Comparison of ENCODE assay signal across 25 cellular contexts in the genomic region with DNA sequence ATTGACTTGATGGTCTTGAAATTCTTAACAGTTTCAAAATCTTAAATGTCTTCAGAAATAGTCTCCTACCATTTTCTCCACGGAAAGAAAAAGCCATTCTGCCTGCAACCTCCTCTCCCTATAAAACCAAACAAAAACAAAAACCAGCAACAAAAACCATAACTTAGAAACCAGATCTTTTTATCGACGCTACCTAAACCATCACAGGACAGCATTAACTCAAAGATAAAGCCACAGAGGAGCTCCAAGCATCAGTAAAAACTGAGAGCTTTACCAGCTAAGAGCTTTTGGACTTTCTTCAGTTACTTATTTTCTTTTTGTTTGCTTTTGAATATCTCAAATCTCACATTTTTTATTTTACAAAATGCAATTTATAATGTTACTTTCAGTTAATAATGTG. TPM values are rescaled to one million over a fixed set of nuclear protein-coding genes. Genes with fewer than 3 reads are reported as not detected.
DNase-seq lines count a peak whose midpoint lies in the region; ATAC-seq and TF ChIP-seq lines count a peak whose summit lies in the region.
"Had no signal": no experiment of that assay in that cellular context is flagged by ENCODE, and none has a peak within 500 bp of the region (broad histone marks: within the 10 kb centered on the region; RNA-seq: fewer than 3 reads in every experiment).

No MANE protein-coding gene starts in this region.

- in situ Hi-C loops in ACHN (cut with HindIII; ENCODE audit: low pct_ligation_motif_present, low pct_unique_long_range_greater_than_20kb, low sequenced_read_pairs) = no loop called here

- no peak overlapping the region for H3K4me3 Mint-ChIP-seq in activated CD4-positive, alpha-beta T cell treated with anti-CD3 and anti-CD28 coated beads, Interleukin-2, amount 10 ng/mL, durations not matched to agents 24 days and 14 days
- no peak overlapping the region for H3K4me3 Mint-ChIP-seq in immature natural killer cell

- no peaks in the 10 kb centered on the region for H3K27me3 ChIP-seq in Loucy (ENCODE audit: insufficient read depth, low read length, poor library complexity, severe bottlenecking)
- no peaks in the 10 kb centered on the region for H3K27me3 ChIP-seq in spleen (replicated peaks in 1 of 7)
- H3K27me3 ChIP-seq: MG63 had no signal

- TF ChIP-seq CTCF in Loucy (conservative IDR thresholded peaks at IDR 0.05; ENCODE audit: low read length) = no peak
- TF ChIP-seq CTCF in spleen (IDR thresholded peaks at IDR 0.05 in 8 of 11, conservative IDR thresholded peaks at IDR 0.05 in 3 of 11) = no peak

- H3K27me3 Mint-ChIP-seq in activated CD4-positive, alpha-beta T cell treated with anti-CD3 and anti-CD28 coated beads, Interleukin-2, amount 10 ng/mL, durations not matched to agents 24 days and 14 days = peaks cover 2% of the 10 kb centered on the region
- peaks cover 0 to 8% (median 0%) of the 10 kb centered on the region in 3 donors for H3K27me3 Mint-ChIP-seq in immature natural killer cell (ENCODE audit: low read depth in 3 of 3)
- H3K27me3 Mint-ChIP-seq: IgD-negative memory B cell had no signal

- H3K9ac ChIP-seq in Loucy (ENCODE audit: low read depth, low read length, poor library complexity, severe bottlenecking) = peak overlapping the region; percentile 20

- H3K4me1 Mint-ChIP-seq in activated CD4-positive, alpha-beta T cell treated with anti-CD3 and anti-CD28 coated beads, Interleukin-2, amount 10 ng/mL, durations not matched to agents 24 days and 14 days = peaks cover 25% of the 10 kb centered on the region
- H3K4me1 Mint-ChIP-seq in immature natural killer cell = peaks cover 0 to 23% of the 10 kb centered on the region in 2 donors

- no peaks in the 10 kb centered on the region for H3K36me3 ChIP-seq in Loucy (ENCODE audit: insufficient read depth, low read length)
- H3K36me3 ChIP-seq in spleen = peaks cover 0 to 9% (median 0%) of the 10 kb centered on the region in 6 donors
- H3K36me3 ChIP-seq: MG63 had no signal

- peak overlapping the region in 7 of 8 donors; percentile 4 to 83 (median 71) for H3K27ac ChIP-seq in spleen
- H3K27ac ChIP-seq: 22Rv1, RWPE1 had no signal

- H3K36me3 Mint-ChIP-seq in activated CD4-positive, alpha-beta T cell treated with anti-CD3 and anti-CD28 coated beads, Interleukin-2, amount 10 ng/mL, durations not matched to agents 24 days and 14 days (ENCODE audit: low read depth) = peaks cover 47% of the 10 kb centered on the region
- peaks cover 24 to 38% (median 33%) of the 10 kb centered on the region in 3 donors for H3K36me3 Mint-ChIP-seq in immature natural killer cell

- peak overlapping the region; percentile 29 for H3K4me3 ChIP-seq in Loucy (ENCODE audit: low read length, poor library complexity, severe bottlenecking)
- H3K4me3 ChIP-seq in spleen = peak overlapping the region in 1 of 8 donors; percentile 40
- H3K4me3 ChIP-seq: MG63 had no signal

- peaks cover 27% of the 10 kb centered on the region for H3K4me1 ChIP-seq in Loucy (ENCODE audit: insufficient read depth, low read length, poor library complexity, severe bottlenecking)
- H3K4me1 ChIP-seq in spleen = peaks cover 5 to 50% (median 22%) of the 10 kb centered on the region in 6 donors

- H3K79me2 ChIP-seq in Loucy (ENCODE audit: insufficient read depth, low read length) = no peaks in the 10 kb centered on the region

- no peak overlapping the region for H3K27ac Mint-ChIP-seq in activated CD4-positive, alpha-beta T cell treated with anti-CD3 and anti-CD28 coated beads, Interleukin-2, amount 10 ng/mL, durations not matched to agents 24 days and 14 days
- no peak overlapping the region for H3K27ac Mint-ChIP-seq in immature natural killer cell

- peaks cover 8% of the 10 kb centered on the region for H3K9me3 Mint-ChIP-seq in activated CD4-positive, alpha-beta T cell treated with anti-CD3 and anti-CD28 coated beads, Interleukin-2, amount 10 ng/mL, durations not matched to agents 24 days and 14 days
- no peaks in the 10 kb centered on the region for H3K9me3 Mint-ChIP-seq in immature natural killer cell

- DNase-seq in activated CD4-positive, alpha-beta T cell treated with anti-CD3 and anti-CD28 coated beads, Interleukin-2, amount 10 ng/mL, durations not matched to agents 24 days and 14 days = peak; percentile 54
- no peak for DNase-seq in activated CD4-positive, alpha-beta T cell treated with anti-CD3 and anti-CD28 coated beads, Interleukin-2, amount 50 U/mL, for 1 hour
- peak in 2 of 3 donors; percentile 50 to 52 for DNase-seq in immature natural killer cell
- no peak for DNase-seq in spleen
- DNase-seq in left colon = no peak
- DNase-seq in left ventricle myocardium superior = no peak
- no peak for DNase-seq in ACHN
- DNase-seq: AML-193, C1 segment of cervical spinal cord, COR-L47, DMS79, GOT3, NCI-H1048, NCI-H1417 treated with DMSO at 0.1 percent for 48 hours, NCI-H187, NCI-H2227 treated with DMSO at 0.1 percent for 48 hours, NCI-H510A, SHP77 treated with DMSO at 0.1 percent for 48 hours had no signal

- no peak for TF ChIP-seq POLR2A in spleen (IDR thresholded peaks at IDR 0.05)

- no peaks in the 10 kb centered on the region for H4K20me1 ChIP-seq in Loucy (ENCODE audit: insufficient read depth, low read length, poor library complexity, severe bottlenecking)

- no peak for ATAC-seq in left colon
- no peak for ATAC-seq in left ventricle myocardium superior
- ATAC-seq: HCT116, SK-N-SH treated with all-trans-retinoic acid at 6 μM for 48 hours had no signal

- intact Hi-C loops in activated CD4-positive, alpha-beta T cell treated with anti-CD3 and anti-CD28 coated beads, Interleukin-2, amount 10 ng/mL, durations not matched to agents 24 days and 14 days (cut with micrococcal nuclease) = loop anchor here (1.0 to 2.0 kb wide), 6 partner anchors 10 to 46 kb away; no protein-coding TSS in a partner anchor
- intact Hi-C loops in spleen (cut with DNase I; ENCODE audit: low total_unique reads) = no loop called here
- intact Hi-C loops in left colon (cut with DNase I, micrococcal nuclease) = no loop called here
- intact Hi-C loops in left ventricle myocardium superior (cut with micrococcal nuclease) = no loop called here

- peak overlapping the region; percentile 62 for H3K4me2 ChIP-seq in Loucy (ENCODE audit: low read depth, low read length, poor library complexity, severe bottlenecking)

- no peaks in the 10 kb centered on the region for H3K9me3 ChIP-seq in Loucy (ENCODE audit: insufficient read depth, low read depth, low read length)
- H3K9me3 ChIP-seq in spleen = no peaks in the 10 kb centered on the region
- H3K9me3 ChIP-seq: MG63 had no signal

- H3F3A ChIP-seq in Loucy (ENCODE audit: low read depth) = no peaks in the 10 kb centered on the region

- no peaks in the 10 kb centered on the region for H3K9me2 ChIP-seq in Loucy (replicated peaks; ENCODE audit: low read depth, low read length)

- no peak overlapping the region for H2AFZ ChIP-seq in Loucy (ENCODE audit: low read length)

- WGBS in spleen, 5 donors = 66 to 86% (median 79%) methylated on average over 3 of the region's 3 CpGs

RNA-seq across cellular contexts. Expression of a gene that starts 12.8 kb away (rescaled TPM):
- total RNA-seq in activated CD4-positive, alpha-beta T cell treated with anti-CD3 and anti-CD28 coated beads, Interleukin-2, amount 10 ng/mL, durations not matched to agents 24 days and 14 days = 121 and 123 TPM in 2 replicates
- polyA plus RNA-seq in immature natural killer cell (100 to 1,000 TPM in 2 of 3 donors, 10 to 100 TPM in 1; 59.9 to 103 (median 102) TPM), spleen (1 to 10 TPM in 2 of 3 donors, under 1 TPM in 1; 0.91 to 1.8 (median 1.4) TPM)
- total RNA-seq in spleen (10 to 100 TPM; 23.4 to 51.4 (median 40.0) TPM), left colon (1 to 10 TPM; 1.0 to 1.3 TPM), left ventricle myocardium superior (0.92 TPM)

Comparison
In these comparisons a context has a peak if more than half of its experiments do, and no peak if none do; other contexts are left out.
1. DNase-seq: peak in activated CD4-positive, alpha-beta T cell treated with anti-CD3 and anti-CD28 coated beads, Interleukin-2, amount 10 ng/mL, durations not matched to agents 24 days and 14 days (single experiment) and immature natural killer cell (2 of 3); none in activated CD4-positive, alpha-beta T cell treated with anti-CD3 and anti-CD28 coated beads, Interleukin-2, amount 50 U/mL, for 1 hour (single experiment), spleen (single experiment), left colon (0 of 2), left ventricle myocardium superior (single experiment) and ACHN (single experiment).
2. RNA of a gene that starts 12.8 kb away (total RNA-seq): 121 to 123 TPM in activated CD4-positive, alpha-beta T cell treated with anti-CD3 and anti-CD28 coated beads, Interleukin-2, amount 10 ng/mL, durations not matched to agents 24 days and 14 days and 23.4 to 51.4 TPM in spleen; 1.0 to 1.3 TPM in left colon and 0.92 TPM in left ventricle myocardium superior (single experiment); every median in the first group is over 10 times any median in the second.